Comparison of ENCODE assay signal across 1 cellular context in the genomic region with DNA sequence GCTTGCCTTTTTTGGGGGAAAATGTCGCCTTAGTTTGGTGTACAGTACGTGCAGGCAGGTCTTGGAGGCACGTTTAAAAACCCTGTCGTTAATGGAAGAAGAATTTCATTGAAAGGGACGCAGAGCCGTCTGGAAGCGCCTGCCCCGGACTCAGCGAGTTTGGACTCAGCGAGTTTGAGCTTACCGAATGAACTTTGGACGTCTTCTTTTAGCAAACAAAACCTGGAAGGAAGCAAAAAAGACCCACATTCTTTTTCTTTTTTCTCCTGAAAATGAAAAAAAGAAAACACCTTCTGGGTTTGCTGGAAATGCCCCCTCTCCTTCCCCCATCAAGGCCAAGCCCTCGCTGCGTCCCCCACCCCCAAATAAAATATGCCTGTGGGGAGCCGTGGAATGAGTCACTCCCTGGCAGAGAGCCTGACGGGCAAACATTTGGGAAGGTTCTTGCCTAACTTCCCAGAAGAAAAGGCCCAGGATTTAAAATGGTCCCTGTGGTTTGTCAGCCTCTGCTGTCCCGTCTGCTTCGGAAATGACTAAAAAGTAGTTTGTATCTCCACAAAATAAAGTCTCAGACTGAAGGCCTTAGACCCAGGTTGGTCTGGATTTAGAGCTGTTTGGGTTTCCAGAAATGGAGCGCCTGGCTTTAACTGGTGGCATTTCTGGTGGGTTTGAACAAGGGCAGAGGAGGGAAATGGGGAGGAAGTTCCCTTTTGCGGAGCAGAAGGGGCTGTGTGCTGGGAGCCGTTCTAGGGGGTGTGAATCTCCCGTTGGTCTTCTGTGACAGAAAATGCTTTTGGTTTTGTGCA.
A peak's percentile ranks its signal among the peaks of the same experiment; 100 is the strongest.
TF ChIP-seq lines count a peak whose summit lies in the region.

No MANE protein-coding gene starts in this region.

TF ChIP-seq in HepG2, 621 proteins besides CTCF, POLR2A, EP300 and RAD21 (continued from another document):
- TF ChIP-seq, protein P1, sequence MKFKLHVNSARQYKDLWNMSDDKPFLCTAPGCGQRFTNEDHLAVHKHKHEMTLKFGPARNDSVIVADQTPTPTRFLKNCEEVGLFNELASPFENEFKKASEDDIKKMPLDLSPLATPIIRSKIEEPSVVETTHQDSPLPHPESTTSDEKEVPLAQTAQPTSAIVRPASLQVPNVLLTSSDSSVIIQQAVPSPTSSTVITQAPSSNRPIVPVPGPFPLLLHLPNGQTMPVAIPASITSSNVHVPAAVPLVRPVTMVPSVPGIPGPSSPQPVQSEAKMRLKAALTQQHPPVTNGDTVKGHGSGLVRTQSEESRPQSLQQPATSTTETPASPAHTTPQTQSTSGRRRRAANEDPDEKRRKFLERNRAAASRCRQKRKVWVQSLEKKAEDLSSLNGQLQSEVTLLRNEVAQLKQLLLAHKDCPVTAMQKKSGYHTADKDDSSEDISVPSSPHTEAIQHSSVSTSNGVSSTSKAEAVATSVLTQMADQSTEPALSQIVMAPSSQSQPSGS (CRISPR knock-in tag; IDR thresholded peaks at IDR 0.05) = peak; percentile 69; the same call in 1 of the 2 replicates
- TF ChIP-seq TOE1 (CRISPR knock-in tag; IDR thresholded peaks at IDR 0.05) = no peak
- no peak for TF ChIP-seq BRD4 (CRISPR knock-in tag; IDR thresholded peaks at IDR 0.05)
- TF ChIP-seq, protein P2, sequence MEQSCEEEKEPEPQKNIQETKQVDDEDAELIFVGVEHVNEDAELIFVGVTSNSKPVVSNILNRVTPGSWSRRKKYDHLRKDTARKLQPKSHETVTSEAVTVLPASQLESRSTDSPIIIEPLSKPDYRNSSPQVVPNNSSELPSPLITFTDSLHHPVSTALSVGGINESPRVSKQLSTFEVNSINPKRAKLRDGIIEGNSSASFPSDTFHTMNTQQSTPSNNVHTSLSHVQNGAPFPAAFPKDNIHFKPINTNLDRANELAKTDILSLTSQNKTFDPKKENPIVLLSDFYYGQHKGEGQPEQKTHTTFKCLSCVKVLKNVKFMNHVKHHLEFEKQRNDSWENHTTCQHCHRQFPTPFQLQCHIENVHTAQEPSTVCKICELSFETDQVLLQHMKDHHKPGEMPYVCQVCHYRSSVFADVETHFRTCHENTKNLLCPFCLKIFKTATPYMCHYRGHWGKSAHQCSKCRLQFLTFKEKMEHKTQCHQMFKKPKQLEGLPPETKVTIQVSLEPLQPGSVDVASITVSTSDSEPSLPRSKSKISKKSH (CRISPR knock-in tag; IDR thresholded peaks at IDR 0.05; ENCODE audit: borderline replicate concordance) = no peak
- no peak for TF ChIP-seq ZNF83 (CRISPR knock-in tag; IDR thresholded peaks at IDR 0.05; ENCODE audit: borderline replicate concordance)
- no peak for TF ChIP-seq NFYB (CRISPR knock-in tag; IDR thresholded peaks at IDR 0.05)
TF ChIP-seq in HepG2: peak in this region for 103.
